In genomic region chr2:37323770-37324535, GRCh38 we compare ENCODE assay signal across 8 cellular contexts. TPM values are rescaled to one million over a fixed set of nuclear protein-coding genes. Genes with fewer than 3 reads are reported as not detected.
DNase-seq lines count a peak whose midpoint lies in the region; ATAC-seq and TF ChIP-seq lines count a peak whose summit lies in the region.

No MANE protein-coding gene starts in this region.

- POLR2A ChIA-PET in IMR-90 (lab: Charles Lee; ENCODE audit: unreplicated experiment): no interaction called here
- POLR2A ChIA-PET in WTC11 (lab: Charles Lee): no interaction called here

- TSS peak; percentile 43 for BruUV-seq in IMR-90 (replicated peaks; lab: Mats Ljungman, UMichigan)

- peak overlapping the region; percentile 54 for H2AK5ac ChIP-seq in IMR-90 (ENCODE audit: low read depth, low read length)

- peak overlapping the region; percentile 27 for H2BK5ac ChIP-seq in IMR-90 (ENCODE audit: low read depth, low read length, poor library complexity, severe bottlenecking)

- H3K4me1 ChIP-seq in IMR-90 (ENCODE audit: control insufficient read depth, insufficient read depth, low read length) (peaks cover 6% of the 10 kb centered on the region), liver (ENCODE audit: control insufficient read depth in 4 of 4, insufficient read depth in 4 of 4, low read length in 3 of 4) (peaks cover 2 to 22% (median 9%) of the 10 kb centered on the region in 4 donors)

- peak overlapping the region; percentile 88 for H2AK9ac ChIP-seq in IMR-90 (replicated peaks; ENCODE audit: low read depth, low read length, poor library complexity)

- in situ Hi-C loops in IMR-90 (cut with MboI; ENCODE audit: low sequenced_read_pairs): no loop called here

- peak overlapping the region; percentile 4; the same call in 1 of the 3 replicates for H2BK15ac ChIP-seq in IMR-90 (ENCODE audit: low read depth, low read length)

- H4K8ac ChIP-seq in IMR-90 (ENCODE audit: low read depth in 2 of 2, low read length in 2 of 2): peak overlapping the region; percentile 21 to 76; a peak in 3 of 4 replicates

- ATAC-seq in GM21526 (IDR thresholded peaks at IDR 0.05; ENCODE audit: low FRiP score, unreplicated experiment) (peak; percentile 30), IMR-90 (ENCODE audit: low read depth) (peak; percentile 28), WTC11 (peak; percentile 50), GM18870 (IDR thresholded peaks at IDR 0.05; ENCODE audit: unreplicated experiment) (no peak)

- H3K9me3 Mint-ChIP-seq in WTC11: no peaks in the 10 kb centered on the region

- WGBS in IMR-90 (ENCODE audit: extremely low coverage in 2 of 2, insufficient read length in 1 of 2), 2 experiments: no CpG with 5 or more reads among the region's 62 CpGs
- WGBS in liver: 1% methylated on average over 62 of the region's 62 CpGs

- H3K4me3 ChIP-seq in IMR-90 (ENCODE audit: insufficient read depth, low read depth, low read length) (peak overlapping the region; percentile 75), coronary artery (peak overlapping the region; percentile 96), liver (ENCODE audit: low read depth in 1 of 3, low read length in 3 of 3) (peak overlapping the region; percentile 65 to 99 (median 71))

- no peak for TF ChIP-seq POLR2A in IMR-90 (IDR thresholded peaks at IDR 0.05; ENCODE audit: low read depth, low read length)

- H3K56ac ChIP-seq in IMR-90 (ENCODE audit: extremely low read depth, insufficient read depth, low read length): peak overlapping the region; percentile 46

- TF ChIP-seq CTCF in IMR-90 (conservative IDR thresholded peaks at IDR 0.05; ENCODE audit: low read depth, low read length): no peak
- TF ChIP-seq CTCF in WTC11 (IDR thresholded peaks at IDR 0.05): no peak
- TF ChIP-seq CTCF in coronary artery (IDR thresholded peaks at IDR 0.05): no peak
- TF ChIP-seq CTCF in liver (IDR thresholded peaks at IDR 0.05; ENCODE audit: low read depth, low read length, missing input control): no peak

- H3K9me1 ChIP-seq in IMR-90 (ENCODE audit: insufficient read depth, low read length): no peaks in the 10 kb centered on the region

- H2AFZ ChIP-seq in IMR-90 (replicated peaks; ENCODE audit: low read length, poor library complexity): peak overlapping the region; percentile 89

- no peak overlapping the region for H2BK20ac ChIP-seq in IMR-90 (ENCODE audit: low read depth, low read length)

- no peaks in the 10 kb centered on the region for H3K27me3 ChIP-seq in IMR-90 (ENCODE audit: control insufficient read depth, insufficient read depth, low read length)
- no peaks in the 10 kb centered on the region for H3K27me3 ChIP-seq in liver (ENCODE audit: control insufficient read depth in 4 of 4, insufficient read depth in 4 of 4, low read length in 3 of 4)

- H3K9ac ChIP-seq in IMR-90 (ENCODE audit: low read depth, low read length) (peak overlapping the region; percentile 84), liver (ENCODE audit: low read depth in 1 of 2, low read length in 2 of 2) (peak overlapping the region; percentile 76 to 91)

- H3K36me3 Mint-ChIP-seq in WTC11: peaks cover 5% of the 10 kb centered on the region; the same call in 1 of the 2 replicates

- H3K18ac ChIP-seq in IMR-90 (ENCODE audit: low read depth, low read length): peak overlapping the region; percentile 2; the same call in 1 of the 2 replicates

- H3K4me1 Mint-ChIP-seq in WTC11: peaks cover 49% of the 10 kb centered on the region

- peaks cover 20 to 51% of the 10 kb centered on the region in 2 experiments for H3K79me1 ChIP-seq in IMR-90 (ENCODE audit: low read depth in 1 of 2, low read length in 2 of 2)

- H3K27ac ChIP-seq in IMR-90 (ENCODE audit: insufficient read depth, low read length) (peak overlapping the region; percentile 68), coronary artery (peak overlapping the region; percentile 96 to 98), liver (ENCODE audit: low read depth in 1 of 2, low read length in 2 of 2) (peak overlapping the region; percentile 82 to 97)

- H2BK120ac ChIP-seq in IMR-90 (ENCODE audit: low read depth, low read length): peak overlapping the region; percentile 67; the same call in 1 of the 2 replicates

- no peaks in the 10 kb centered on the region for H3K9me3 ChIP-seq in IMR-90 (ENCODE audit: control insufficient read depth, insufficient read depth, low read length)
- no peaks in the 10 kb centered on the region for H3K9me3 ChIP-seq in liver (ENCODE audit: control insufficient read depth in 4 of 4, low read length in 3 of 4)

- H3K4ac ChIP-seq in IMR-90 (ENCODE audit: low read depth, low read length): peak overlapping the region; percentile 68

- H3K36me3 ChIP-seq in IMR-90 (ENCODE audit: control insufficient read depth, insufficient read depth, low read length) (no peaks in the 10 kb centered on the region), liver (ENCODE audit: control insufficient read depth in 4 of 4, insufficient read depth in 3 of 4, low read depth in 1 of 4, low read length in 3 of 4) (no peaks in the 10 kb centered on the region)

- H3K14ac ChIP-seq in IMR-90 (replicated peaks; ENCODE audit: low read depth, low read length): peak overlapping the region; percentile 95

- peak overlapping the region; percentile 98 for H3K27ac Mint-ChIP-seq in WTC11

- DNase-seq in DMS153 treated with DMSO at 0.1 percent for 48 hours (lab: John Stamatoyannopoulos, UW; ENCODE audit: unreplicated experiment): peak; percentile 27
- DNase-seq in IMR-90: peak; percentile 31
- DNase-seq in WTC11 (ENCODE audit: low spot score): no peak
- DNase-seq in coronary artery (ENCODE audit: low spot score): no peak
- peak; percentile 7 for DNase-seq in stimulated activated CD8-positive, alpha-beta memory T cell treated with anti-CD3 and anti-CD28 coated beads, Interleukin-12 subunit alpha, Interleukin-12 subunit beta, amount 100 ng/mL, for 4 hours (ENCODE audit: low read depth)

- peaks cover 13% of the 10 kb centered on the region; the same call in 1 of the 2 replicates for H4K20me1 ChIP-seq in IMR-90 (ENCODE audit: insufficient read depth, low read length)

- CTCF ChIA-PET in IMR-90 (lab: Yijun Ruan, JAX): no interaction called here
- CTCF ChIA-PET in WTC11 (lab: Charles Lee): no interaction called here

- H3K27me3 Mint-ChIP-seq in WTC11 (ENCODE audit: low read depth): peaks cover 20% of the 10 kb centered on the region

- TF ChIP-seq RAD21 in IMR-90 (IDR thresholded peaks at IDR 0.05; ENCODE audit: low read length) (no peak), liver (IDR thresholded peaks at IDR 0.05) (no peak)

- H3K23ac ChIP-seq in IMR-90 (ENCODE audit: low read depth, low read length): peak overlapping the region; percentile 97

- peak overlapping the region; percentile 98 for H3K4me3 Mint-ChIP-seq in WTC11

- dilution Hi-C loops in IMR-90 (cut with HindIII; ENCODE audit: low sequenced_read_pairs, unreplicated experiment): no loop called here

- intact Hi-C loops in IMR-90 (cut with micrococcal nuclease): loop anchor here (5.0 to 10.0 kb wide), 2 partner anchors 37 to 159 kb away; no protein-coding TSS in a partner anchor

- H3K4me2 ChIP-seq in IMR-90 (ENCODE audit: low read depth, low read length): peak overlapping the region; percentile 85

- H4K5ac ChIP-seq in IMR-90 (ENCODE audit: low read depth, low read length): peak overlapping the region; percentile 10; the same call in 1 of the 2 replicates

- H4K91ac ChIP-seq in IMR-90 (ENCODE audit: insufficient read depth, low read depth, low read length): peak overlapping the region; percentile 31; the same call in 1 of the 2 replicates

TF ChIP-seq in IMR-90, 13 proteins besides CTCF, POLR2A, EP300 and RAD21 (continues in another document):
- TF ChIP-seq CHD1 (IDR thresholded peaks at IDR 0.05; ENCODE audit: low read depth, low read length): 0 out of 2 replicates have a peak, but pooled peaks have one; percentile 62

TF ChIP-seq in WTC11, 78 proteins besides CTCF, POLR2A, EP300 and RAD21:
- TF ChIP-seq MYBL2 (CRISPR knock-in tag; IDR thresholded peaks at IDR 0.05) (no peak), E2F5 (CRISPR knock-in tag; IDR thresholded peaks at IDR 0.05) (peak; percentile 59; the same call in 1 of the 2 replicates)

TF ChIP-seq in liver, 16 proteins besides CTCF, POLR2A, EP300 and RAD21 (continues in another document):
- TF ChIP-seq TAF1 (conservative IDR thresholded peaks at IDR 0.05) (no peak), EGR1 (IDR thresholded peaks at IDR 0.05; ENCODE audit: low read depth in 2 of 2) (no peak), JUND (IDR thresholded peaks at IDR 0.05) (no peak), RXRA (IDR thresholded peaks at IDR 0.05) (no peak), GABPA (IDR thresholded peaks at IDR 0.05 in 1 of 2, conservative IDR thresholded peaks at IDR 0.05 in 1 of 2) (no peak), ZBTB33 (IDR thresholded peaks at IDR 0.05) (no peak), FOXA2 (IDR thresholded peaks at IDR 0.05) (no peak), ATF3 (IDR thresholded peaks at IDR 0.05) (no peak)

RNA-seq across cellular contexts. Expression of gene PRKD3, which starts 0.7 kb away (rescaled TPM):
- total RNA-seq in IMR-90 (2012; rRNA removed) (46.4 and 47.5 TPM in 2 replicates), WTC11 (2021) (65.9 to 82.1 TPM (median 68.5 TPM) in 3 replicates), liver (10 to 100 TPM in 1 of 2 donors, 1 to 10 TPM in 1; 10.0 to 19.7 TPM)
- polyA plus RNA-seq in IMR-90 (2012; rRNA removed) (14.3 and 15.8 TPM in 2 replicates), liver (1 to 10 TPM; 4.4 to 6.2 TPM)
- 3.6 and 8.1 TPM in 2 replicates for polyA plus RNA-seq in IMR-90 (2012; cell fraction: cytosol; rRNA removed)
- polyA plus RNA-seq in IMR-90 (2012; cell fraction: nucleus; rRNA removed; ENCODE audit: low replicate concordance): 3.7 and 26.4 TPM in 2 replicates

RNA-seq across cellular contexts. Expression of gene QPCT, which starts 20.5 kb away (rescaled TPM):
- total RNA-seq in IMR-90 (2012; rRNA removed): 2.2 TPM in 2 replicates
- polyA plus RNA-seq in IMR-90 (2012; rRNA removed): 1.6 and 1.9 TPM in 2 replicates
- polyA plus RNA-seq in IMR-90 (2012; cell fraction: cytosol; rRNA removed): 1.2 and 1.5 TPM in 2 replicates
- 0.35 and 0.85 TPM in 2 replicates for polyA plus RNA-seq in IMR-90 (2012; cell fraction: nucleus; rRNA removed; ENCODE audit: low replicate concordance)
- total RNA-seq in WTC11 (2021): 13.6 to 19.9 TPM (median 19.5 TPM) in 3 replicates
- 1 to 10 TPM; 1.1 to 3.0 TPM for total RNA-seq in liver
- 1 to 10 TPM in 1 of 2 donors, under 1 TPM in 1; 0.61 to 1.3 TPM for polyA plus RNA-seq in liver

Comparison
In these comparisons a context has a peak if more than half of its experiments do, and no peak if none do; other contexts are left out.
1. DNase-seq: peak in DMS153 treated with DMSO at 0.1 percent for 48 hours (single experiment), IMR-90 (single experiment) and stimulated activated CD8-positive, alpha-beta memory T cell treated with anti-CD3 and anti-CD28 coated beads, Interleukin-12 subunit alpha, Interleukin-12 subunit beta, amount 100 ng/mL, for 4 hours (single experiment); none in WTC11 (single experiment) and coronary artery (single experiment).
2. Peak in every context shown above with its lines, with median percentiles within 50 percentile points of each other: H3K27ac ChIP-seq and H3K4me3 ChIP-seq.